Comparison of ENCODE assay signal across 8 cellular contexts in the genomic region with DNA sequence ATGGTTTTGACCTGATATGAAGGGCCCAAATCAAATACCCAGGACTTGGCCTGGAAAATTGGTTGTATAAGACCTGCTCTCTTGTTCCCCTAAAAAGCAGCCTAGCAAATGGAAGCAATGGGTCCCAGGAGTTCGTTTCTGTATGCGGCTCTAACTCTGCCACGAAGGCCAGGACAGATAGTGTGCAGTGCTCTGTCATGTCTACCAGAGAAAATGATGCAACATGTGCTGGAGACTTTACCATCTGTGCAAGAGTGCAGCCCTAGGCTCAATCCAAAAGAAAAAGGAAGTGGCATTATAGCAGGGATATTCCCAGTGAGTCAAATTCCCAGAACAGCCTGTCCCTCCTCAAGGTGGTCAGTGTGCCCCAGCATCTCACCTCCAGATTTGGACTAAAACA.
DNase-seq lines count a peak whose midpoint lies in the region; ATAC-seq and TF ChIP-seq lines count a peak whose summit lies in the region.

No MANE protein-coding gene starts in this region.

- H3K27ac ChIP-seq in neuronal stem cell (replicated peaks; ENCODE audit: low read length) = no peak overlapping the region

- no peak overlapping the region for H3K23ac ChIP-seq in neuronal stem cell (ENCODE audit: low read depth, low read length, poor library complexity)

- H3K4ac ChIP-seq in neuronal stem cell (ENCODE audit: low read length) = no peak overlapping the region

- H3K27me3 ChIP-seq in neuronal stem cell (ENCODE audit: control insufficient read depth in 3 of 3, insufficient read depth in 3 of 3, low read depth in 1 of 3, low read length in 3 of 3) = no peaks in the 10 kb centered on the region

- no peak overlapping the region for H2AFZ ChIP-seq in neuronal stem cell (ENCODE audit: low read length)

- H4K8ac ChIP-seq in neuronal stem cell (ENCODE audit: low read depth, low read length) = no peak overlapping the region

- no CpG with 5 or more reads among the region's 3 CpGs for WGBS in neuronal stem cell (ENCODE audit: extremely low coverage in 2 of 2, insufficient read length in 2 of 2, insufficient replicate concordance in 1 of 2), 2 donors

- H3K9ac ChIP-seq in neuronal stem cell (ENCODE audit: low read depth, low read length, poor library complexity) = no peak overlapping the region

- DNase-seq in HCEC 1CT (peak; percentile 36), MV-4-11 (lab: John Stamatoyannopoulos, UW) (peak; percentile 90), epithelial cell of esophagus (ENCODE audit: low read depth) (peak; percentile 55), NCI-H1930 (lab: John Stamatoyannopoulos, UW) (no peak), neuronal stem cell (ENCODE audit: low spot score) (no peak), NCI-H146 (lab: John Stamatoyannopoulos, UW) (no peak), DMS153 (lab: John Stamatoyannopoulos, UW) (no peak)

- peaks cover 0 to 1% of the 10 kb centered on the region in 2 donors for H3K4me1 ChIP-seq in neuronal stem cell (ENCODE audit: control insufficient read depth in 2 of 2, insufficient read depth in 1 of 2, low read depth in 1 of 2, low read length in 2 of 2)

- H3K4me3 ChIP-seq in epithelial cell of esophagus (ENCODE audit: low read length) = no peak overlapping the region
- no peak overlapping the region for H3K4me3 ChIP-seq in neuronal stem cell (ENCODE audit: low read length in 2 of 2)

- H3K9me3 ChIP-seq in neuronal stem cell (replicated peaks in 1 of 2; ENCODE audit: control insufficient read depth in 2 of 2, insufficient read depth in 1 of 2, low read depth in 1 of 2, low read length in 2 of 2) = no peaks in the 10 kb centered on the region

- no peaks in the 10 kb centered on the region for H3K79me1 ChIP-seq in neuronal stem cell (ENCODE audit: low read depth, low read length)

- H2BK15ac ChIP-seq in neuronal stem cell (ENCODE audit: low read length) = no peak overlapping the region

- H3K4me2 ChIP-seq in neuronal stem cell (ENCODE audit: insufficient read depth, low read length, poor library complexity, severe bottlenecking) = no peak overlapping the region

- H2BK12ac ChIP-seq in neuronal stem cell (ENCODE audit: low read length) = no peak overlapping the region

- H4K91ac ChIP-seq in neuronal stem cell (ENCODE audit: low read depth, low read length, poor library complexity) = no peak overlapping the region

- no peak overlapping the region for H2BK5ac ChIP-seq in neuronal stem cell (ENCODE audit: low read length)

- no peaks in the 10 kb centered on the region for H3K36me3 ChIP-seq in neuronal stem cell (replicated peaks in 1 of 2; ENCODE audit: control insufficient read depth in 2 of 2, insufficient read depth in 2 of 2, low read length in 2 of 2)

- no peak overlapping the region for H2BK120ac ChIP-seq in neuronal stem cell (ENCODE audit: low read depth, low read length)

- no peak overlapping the region for H2AK5ac ChIP-seq in neuronal stem cell (ENCODE audit: low read depth, low read length)

- no peak overlapping the region for H3K14ac ChIP-seq in neuronal stem cell (ENCODE audit: low read length)

- no peak for TF ChIP-seq CTCF in epithelial cell of esophagus (IDR thresholded peaks at IDR 0.05; ENCODE audit: insufficient read depth, low read depth, low read length, missing control alignments)

- no peak overlapping the region for H3K18ac ChIP-seq in neuronal stem cell (ENCODE audit: low read length)

- peak; percentile 1 for ATAC-seq in GM18508 (IDR thresholded peaks at IDR 0.05; ENCODE audit: insufficient read depth, unreplicated experiment)

Comparison
In these comparisons a context has a peak if more than half of its experiments do, and no peak if none do; other contexts are left out.
1. DNase-seq: peak in HCEC 1CT (single experiment), MV-4-11 (single experiment) and epithelial cell of esophagus (single experiment); none in NCI-H1930 (0 of 2), neuronal stem cell (single experiment), NCI-H146 (single experiment) and DMS153 (single experiment).